ENCODE assay signal across 8 cellular contexts in the genomic region with DNA sequence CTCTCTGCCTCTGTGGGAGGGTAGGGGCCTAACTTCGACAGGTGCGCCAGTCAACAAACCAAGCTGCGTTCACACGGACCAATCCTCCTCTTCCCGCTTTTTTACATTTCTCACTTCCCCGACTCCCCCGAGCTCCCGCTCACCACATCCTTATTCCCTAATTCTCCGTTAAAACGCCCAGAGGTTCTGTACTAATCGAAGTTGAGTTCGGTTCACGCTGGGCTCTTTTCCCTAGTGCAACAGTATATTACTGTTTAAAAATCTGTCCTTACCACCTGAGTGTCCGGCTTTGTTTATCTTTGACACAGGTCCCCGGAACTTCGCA. TPM values are rescaled to one million over a fixed set of nuclear protein-coding genes. Genes with fewer than 3 reads are reported as not detected.
DNase-seq lines count a peak whose midpoint lies in the region; ATAC-seq and TF ChIP-seq lines count a peak whose summit lies in the region.

No MANE protein-coding gene starts in this region.

- peak; percentile 20 for DNase-seq in stimulated activated CD4-positive, alpha-beta T cell treated with anti-CD3 and anti-CD28 coated beads, Interleukin-12 subunit alpha, Interleukin-12 subunit beta, amount 100 ng/mL, for 4 hours
- no peak for DNase-seq in stimulated activated CD4-positive, alpha-beta T cell treated with anti-CD3 and anti-CD28 coated beads, Interleukin-4, amount 100 ng/mL, for 1 hour
- DNase-seq in LoVo (ENCODE audit: low spot score) (peak; percentile 16), fibroblast of pulmonary artery (ENCODE audit: low read depth) (no peak)
- DNase-seq in activated CD8-positive, alpha-beta T cell treated with anti-CD3 and anti-CD28 coated beads for 36 hours, result peak; percentile 21

- peak overlapping the region; percentile 74 for H3K4me3 ChIP-seq in fibroblast of pulmonary artery (replicated peaks; ENCODE audit: low read depth, low read length)
- H3K4me3 ChIP-seq in parathyroid adenoma (ENCODE audit: low read depth, low read length), result peak overlapping the region; percentile 85

- CTCF ChIA-PET in activated CD8-positive, alpha-beta T cell treated with anti-CD3 and anti-CD28 coated beads for 36 hours (lab: Charles Lee), result interaction anchor here (0.9 to 1.3 kb wide), 4 partner anchors 22 to 154 kb away, joined by 3 to 4 read pairs (median 3); no protein-coding TSS in a partner anchor

- H3K27ac Mint-ChIP-seq in activated CD8-positive, alpha-beta T cell treated with anti-CD3 and anti-CD28 coated beads for 36 hours, result peak overlapping the region; percentile 92

- peak overlapping the region; percentile 83 for H3K4me2 ChIP-seq in parathyroid adenoma (ENCODE audit: low read length)

- H3K79me2 ChIP-seq in parathyroid adenoma, result peaks cover 19% of the 10 kb centered on the region

- H3K4me3 Mint-ChIP-seq in activated CD8-positive, alpha-beta T cell treated with anti-CD3 and anti-CD28 coated beads for 36 hours, result peak overlapping the region; percentile 94

- no peaks in the 10 kb centered on the region for H3K27me3 ChIP-seq in parathyroid adenoma (ENCODE audit: control insufficient read depth, insufficient read depth, low read length)

- no peaks in the 10 kb centered on the region for H3K27me3 Mint-ChIP-seq in activated CD8-positive, alpha-beta T cell treated with anti-CD3 and anti-CD28 coated beads for 36 hours

- POLR2A ChIA-PET in activated CD8-positive, alpha-beta T cell treated with anti-CD3 and anti-CD28 coated beads for 36 hours (lab: Charles Lee), result interaction anchor here (0.9 to 1.9 kb wide), 4 partner anchors 13 to 66 kb away, joined by 3 to 7 read pairs (median 6); no protein-coding TSS in a partner anchor

- no peaks in the 10 kb centered on the region for H3K9me3 ChIP-seq in parathyroid adenoma (ENCODE audit: control insufficient read depth, low read length)

- no peaks in the 10 kb centered on the region for H3K36me3 ChIP-seq in parathyroid adenoma (ENCODE audit: control insufficient read depth, insufficient read depth, low read length)

- peak overlapping the region; percentile 97 for H2AFZ ChIP-seq in parathyroid adenoma

- peaks cover 6% of the 10 kb centered on the region for H3K4me1 ChIP-seq in parathyroid adenoma

- peaks cover 41% of the 10 kb centered on the region for H3K4me1 Mint-ChIP-seq in activated CD8-positive, alpha-beta T cell treated with anti-CD3 and anti-CD28 coated beads for 36 hours (ENCODE audit: low read depth)

- peak overlapping the region; percentile 63 for H3K27ac ChIP-seq in parathyroid adenoma

- no peaks in the 10 kb centered on the region for H3K9me3 Mint-ChIP-seq in activated CD8-positive, alpha-beta T cell treated with anti-CD3 and anti-CD28 coated beads for 36 hours

- no peak for ATAC-seq in activated CD8-positive, alpha-beta T cell treated with anti-CD3 and anti-CD28 coated beads for 36 hours
- ATAC-seq in GM18519 (IDR thresholded peaks at IDR 0.05; ENCODE audit: low FRiP score, unreplicated experiment) (no peak), GM19463 (IDR thresholded peaks at IDR 0.05; ENCODE audit: unreplicated experiment) (no peak)

- H3K36me3 Mint-ChIP-seq in activated CD8-positive, alpha-beta T cell treated with anti-CD3 and anti-CD28 coated beads for 36 hours (ENCODE audit: low read depth), result peaks cover 35% of the 10 kb centered on the region

- intact Hi-C loops in activated CD8-positive, alpha-beta T cell treated with anti-CD3 and anti-CD28 coated beads for 36 hours (cut with micrococcal nuclease), result no loop called here

- peak overlapping the region; percentile 65 for H3K9ac ChIP-seq in parathyroid adenoma

- no peak for TF ChIP-seq CTCF in activated CD8-positive, alpha-beta T cell treated with anti-CD3 and anti-CD28 coated beads for 36 hours (IDR thresholded peaks at IDR 0.05)
- TF ChIP-seq CTCF in fibroblast of pulmonary artery (IDR thresholded peaks at IDR 0.05; ENCODE audit: low read length, missing control alignments) (no peak), parathyroid adenoma (IDR thresholded peaks at IDR 0.05) (no peak)

RNA-seq across cellular contexts. Expression of a gene that starts 0.5 kb away (rescaled TPM):
- total RNA-seq in activated CD8-positive, alpha-beta T cell treated with anti-CD3 and anti-CD28 coated beads for 36 hours, result 10 to 100 TPM; 72.5 to 75.0 TPM

RNA-seq across cellular contexts. Expression of a gene that starts 28.3 kb away (rescaled TPM):
- 10 to 100 TPM; 12.5 to 13.1 TPM for total RNA-seq in activated CD8-positive, alpha-beta T cell treated with anti-CD3 and anti-CD28 coated beads for 36 hours

RNA-seq across cellular contexts. Expression of a gene that starts 46.5 kb away (rescaled TPM):
- total RNA-seq in activated CD8-positive, alpha-beta T cell treated with anti-CD3 and anti-CD28 coated beads for 36 hours, result 10 to 100 TPM; 71.4 to 74.6 TPM

Comparison
In these comparisons a context has a peak if more than half of its experiments do, and no peak if none do; other contexts are left out.
1. DNase-seq: peak in stimulated activated CD4-positive, alpha-beta T cell treated with anti-CD3 and anti-CD28 coated beads, Interleukin-12 subunit alpha, Interleukin-12 subunit beta, amount 100 ng/mL, for 4 hours (single experiment), LoVo (single experiment) and activated CD8-positive, alpha-beta T cell treated with anti-CD3 and anti-CD28 coated beads for 36 hours (single experiment); none in stimulated activated CD4-positive, alpha-beta T cell treated with anti-CD3 and anti-CD28 coated beads, Interleukin-4, amount 100 ng/mL, for 1 hour (single experiment) and fibroblast of pulmonary artery (single experiment).